ENCODE assay signal across 12 cellular contexts in the genomic region with DNA sequence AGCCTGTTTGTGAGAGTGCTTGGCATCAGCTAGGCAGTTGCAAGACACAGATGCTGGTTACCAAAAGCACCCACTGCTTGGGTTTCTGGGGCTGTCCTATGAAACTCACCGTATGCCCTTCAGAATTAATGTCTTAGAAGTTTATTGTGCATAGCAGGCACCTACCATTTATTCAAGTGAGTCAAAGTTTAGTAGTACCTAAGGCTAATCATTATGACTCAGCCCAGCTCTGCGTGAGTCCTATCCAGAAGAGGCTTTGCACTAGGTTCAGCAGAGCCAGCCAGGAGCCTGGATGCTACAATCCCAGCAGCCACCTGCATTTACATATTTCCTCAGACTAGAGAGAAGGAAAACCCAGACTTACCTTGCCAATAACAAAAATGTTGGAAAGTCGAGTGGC. TPM values are rescaled to one million over a fixed set of nuclear protein-coding genes. Genes with fewer than 3 reads are reported as not detected.
A peak's percentile ranks its signal among the peaks of the same experiment; 100 is the strongest.
DNase-seq lines count a peak whose midpoint lies in the region; ATAC-seq and TF ChIP-seq lines count a peak whose summit lies in the region.
"Had no signal": no experiment of that assay in that cellular context is flagged by ENCODE, and none has a peak within 500 bp of the region (broad histone marks: within the 10 kb centered on the region; RNA-seq: fewer than 3 reads in every experiment).

No MANE protein-coding gene starts in this region.

- in situ Hi-C loops in astrocyte of the cerebellum (cut with HindIII; ENCODE audit: low sequenced_read_pairs), result no loop called here

- 64 to 68% methylated on average over 2 to 3 of the region's 3 CpGs for whole genome bisulfite sequencing in body of pancreas, 2 donors

- H3K9me3 ChIP-seq in body of pancreas, result no peaks in the 10 kb centered on the region
- H3K9me3 ChIP-seq: thoracic aorta had no signal

- CTCF ChIA-PET in HEK293T (lab: Yijun Ruan, JAX), result no interaction called here

- H3K4me3 ChIP-seq in astrocyte of the cerebellum (ENCODE audit: low read depth, low read length) (no peak overlapping the region), body of pancreas (no peak overlapping the region)
- H3K4me3 ChIP-seq: thoracic aorta had no signal

- H3K4me1 Mint-ChIP-seq in nephron progenitor cell, result peaks cover 50% of the 10 kb centered on the region

- no peak overlapping the region for H3K27ac ChIP-seq in body of pancreas
- H3K27ac ChIP-seq: thoracic aorta had no signal

- H3K4me3 Mint-ChIP-seq in nephron progenitor cell, result peak overlapping the region; percentile 50

- POLR2A ChIA-PET in HEK293T (lab: Yijun Ruan, JAX), result no interaction called here

- intact Hi-C loops in body of pancreas (cut with DNase I), result no loop called here

- H3K27me3 ChIP-seq in body of pancreas, result no peaks in the 10 kb centered on the region

- peaks cover 71% of the 10 kb centered on the region for H3K36me3 Mint-ChIP-seq in nephron progenitor cell (ENCODE audit: low read depth)

- ATAC-seq in body of pancreas, result no peak
- ATAC-seq: left ventricle myocardium superior had no signal

- H3K9me3 Mint-ChIP-seq in nephron progenitor cell, result no peaks in the 10 kb centered on the region

- peaks cover 17% of the 10 kb centered on the region for H3K4me1 ChIP-seq in body of pancreas

- TF ChIP-seq CTCF in astrocyte of the cerebellum (IDR thresholded peaks at IDR 0.05; ENCODE audit: low read depth, low read length, missing control alignments), result no peak
- TF ChIP-seq CTCF in nephron progenitor cell (IDR thresholded peaks at IDR 0.05), result no peak
- TF ChIP-seq CTCF in body of pancreas (IDR thresholded peaks at IDR 0.05), result no peak

- peaks cover 0 to 10% of the 10 kb centered on the region in 2 donors for H3K36me3 ChIP-seq in body of pancreas (replicated peaks in 1 of 2; ENCODE audit: insufficient read depth in 1 of 2, low read depth in 2 of 2)

- peak; percentile 57 for DNase-seq in EH (ENCODE audit: low read depth)
- DNase-seq in NCI-H69 (lab: John Stamatoyannopoulos, UW), result peak; percentile 5
- peak; percentile 44 for DNase-seq in astrocyte of the cerebellum (ENCODE audit: low read depth)
- DNase-seq in nephron progenitor cell, result no peak
- no peak for DNase-seq in HEK293T (ENCODE audit: extremely low spot score)
- DNase-seq in activated CD8-positive, alpha-beta memory T cell treated with anti-CD3 and anti-CD28 coated beads, Interleukin-2, amount 50 U/mL, for 48 hours, result no peak
- no peak for DNase-seq in NCI-H128 (lab: John Stamatoyannopoulos, UW; ENCODE audit: unreplicated experiment)
- DNase-seq in body of pancreas, result no peak
- DNase-seq: Kasumi-1, left ventricle myocardium superior, NCI-H524 treated with DMSO at 0.1 percent for 48 hours had no signal

- no peak for TF ChIP-seq POLR2A in body of pancreas (IDR thresholded peaks at IDR 0.05)

- H3K27me3 Mint-ChIP-seq in nephron progenitor cell (ENCODE audit: low read depth, poor library complexity), result no peaks in the 10 kb centered on the region

- H3K27ac Mint-ChIP-seq in nephron progenitor cell, result peak overlapping the region; percentile 97

TF ChIP-seq in HEK293T, 16 proteins besides CTCF, POLR2A, EP300 and RAD21:
- TF ChIP-seq FOXA1 (IDR thresholded peaks at IDR 0.05) (no peak), LEF1 (IDR thresholded peaks at IDR 0.05; ENCODE audit: borderline replicate concordance) (no peak)

RNA-seq across cellular contexts. Expression of a gene that starts 4.2 kb away (rescaled TPM):
- 100 to 1,000 TPM; 477 to 833 TPM for total RNA-seq in body of pancreas

RNA-seq across cellular contexts. Expression of a gene that starts 32.8 kb away (rescaled TPM):
- not detected for total RNA-seq in body of pancreas
- total RNA-seq: left ventricle myocardium superior had no signal

RNA-seq across cellular contexts. Expression of a gene that starts 34.0 kb away (rescaled TPM):
- total RNA-seq in body of pancreas, result not detected

Comparison
In these comparisons a context has a peak if more than half of its experiments do, and no peak if none do; other contexts are left out.
1. DNase-seq: peak in EH (single experiment), NCI-H69 (single experiment) and astrocyte of the cerebellum (single experiment); none in nephron progenitor cell (single experiment), HEK293T (single experiment), activated CD8-positive, alpha-beta memory T cell treated with anti-CD3 and anti-CD28 coated beads, Interleukin-2, amount 50 U/mL, for 48 hours (single experiment), NCI-H128 (single experiment) and body of pancreas (0 of 4).